Comparison of ENCODE assay signal across 11 cellular contexts in the genomic region with DNA sequence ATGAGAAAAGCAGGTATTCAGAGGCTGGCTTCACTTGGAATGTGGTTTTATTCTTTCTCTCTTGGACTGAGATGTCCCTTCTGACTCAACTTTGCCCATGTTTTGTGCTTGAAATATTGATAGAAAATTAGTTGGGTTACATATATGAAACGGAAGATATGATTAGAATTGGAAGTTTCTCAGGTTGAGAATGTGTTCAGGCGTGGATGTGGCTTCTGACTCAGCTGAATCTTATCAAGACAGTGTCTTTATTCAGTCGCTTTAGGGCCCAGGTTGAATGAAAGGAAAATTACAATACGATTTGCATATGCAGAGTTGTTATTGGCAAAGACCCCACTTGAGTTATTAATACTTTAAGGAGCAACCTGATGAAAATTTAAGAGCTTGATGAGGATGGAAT.
DNase-seq lines count a peak whose midpoint lies in the region; ATAC-seq lines count a peak whose summit lies in the region.
"Had no signal": no experiment of that assay in that cellular context is flagged by ENCODE, and none has a peak within 500 bp of the region (broad histone marks: within the 10 kb centered on the region; RNA-seq: fewer than 3 reads in every experiment).

No MANE protein-coding gene starts in this region.

- ATAC-seq in GM18520 (IDR thresholded peaks at IDR 0.05; ENCODE audit: unreplicated experiment): peak; percentile 19
- ATAC-seq in GM21576 (IDR thresholded peaks at IDR 0.05; ENCODE audit: unreplicated experiment): peak; percentile 32
- ATAC-seq in HG03135 (IDR thresholded peaks at IDR 0.05; ENCODE audit: unreplicated experiment): peak; percentile 39
- no peak for ATAC-seq in GM21423 (IDR thresholded peaks at IDR 0.05; ENCODE audit: unreplicated experiment)

- DNase-seq in astrocyte of the hippocampus (ENCODE audit: low read depth, low spot score): peak; percentile 4
- DNase-seq in nucleus accumbens (lab: John Stamatoyannopoulos, UW): no peak
- no peak for DNase-seq in COLO829 (ENCODE audit: low spot score)
- no peak for DNase-seq in activated CD4-positive, alpha-beta T cell treated with anti-CD3 and anti-CD28 coated beads, Interleukin-2, amount 50 U/mL, for 1 hour
- DNase-seq: activated CD4-positive, alpha-beta T cell treated with anti-CD3 and anti-CD28 coated beads, Interleukin-2, amount 50 U/mL, for 48 hours; stimulated activated CD8-positive, alpha-beta memory T cell treated with anti-CD3 and anti-CD28 coated beads, Interleukin-4, amount 100 ng/mL, for 48 hours; transverse colon had no signal
